In genomic region chr22:27195516-27195915, GRCh38 we compare ENCODE assay signal across 18 cellular contexts.
"Had no signal": no experiment of that assay in that cellular context is flagged by ENCODE, and none has a peak within 500 bp of the region (broad histone marks: within the 10 kb centered on the region; RNA-seq: fewer than 3 reads in every experiment).

No MANE protein-coding gene starts in this region.

- DNase-seq: activated CD4-positive, alpha-beta T cell treated with anti-CD3 and anti-CD28 coated beads, Interleukin-2, amount 50 U/mL, for 1 hour; activated CD8-positive, alpha-beta memory T cell treated with anti-CD3 and anti-CD28 coated beads, Interleukin-2, amount 50 U/mL, for 4 hours; activated gamma-delta T cell; activated T-cell treated with anti-CD3 and anti-CD28 coated beads, Interleukin-2, amount 50 U/mL, for 48 hours; adrenal gland; dermis blood vessel endothelial cell; effector memory CD8-positive, alpha-beta T cell; foreskin fibroblast; naive thymus-derived CD4-positive, alpha-beta T cell; right lobe of liver; stimulated activated naive CD4-positive, alpha-beta T cell had no signal

- H3K4me1 Mint-ChIP-seq: naive thymus-derived CD4-positive, alpha-beta T cell had no signal

- H3K4me3 ChIP-seq: adrenal gland, ovary, psoas muscle, right lobe of liver, SJSA1, tibial nerve had no signal

- H3K9me3 ChIP-seq: adrenal gland, ovary, psoas muscle had no signal

- ATAC-seq: activated CD4-positive, CD25-positive, alpha-beta regulatory T cell treated with anti-CD3 and anti-CD28 coated beads, Interleukin-2, amount 50 U/mL, for 24 hours; activated naive CD4-positive, alpha-beta T cell treated with anti-CD3 and anti-CD28 coated beads, Interleukin-2, amount 50 U/mL, for 72 hours; effector memory CD8-positive, alpha-beta T cell; naive thymus-derived CD4-positive, alpha-beta T cell; psoas muscle; right lobe of liver had no signal

- H3K36me3 Mint-ChIP-seq: naive thymus-derived CD4-positive, alpha-beta T cell had no signal

- H3K27me3 ChIP-seq: ovary, right lobe of liver, SJSA1, tibial nerve had no signal

- H3K36me3 ChIP-seq: adrenal gland, ovary, right lobe of liver, SJSA1, tibial nerve had no signal

- H3K4me1 ChIP-seq: adrenal gland, psoas muscle, right lobe of liver, SJSA1 had no signal

- H3K4me3 Mint-ChIP-seq: effector memory CD8-positive, alpha-beta T cell; naive thymus-derived CD4-positive, alpha-beta T cell; T-helper 1 cell treated with Interleukin-12 subunit alpha and Interleukin-12 subunit beta and Interleukin-4 antibody, amounts not matched to agents 30 μg/mL and 1 μg/mL, for 36 hours had no signal

- H3K27ac ChIP-seq: adrenal gland, psoas muscle, right lobe of liver, SJSA1 had no signal

- H3K27ac Mint-ChIP-seq: activated naive CD4-positive, alpha-beta T cell treated with anti-CD3 and anti-CD28 coated beads, Interleukin-2, amount 50 U/mL, for 72 hours; effector memory CD8-positive, alpha-beta T cell; naive thymus-derived CD4-positive, alpha-beta T cell; T-helper 1 cell treated with Interleukin-12 subunit alpha and Interleukin-12 subunit beta and Interleukin-4 antibody, amounts not matched to agents 30 μg/mL and 1 μg/mL, for 36 hours had no signal
